In the genomic region with DNA sequence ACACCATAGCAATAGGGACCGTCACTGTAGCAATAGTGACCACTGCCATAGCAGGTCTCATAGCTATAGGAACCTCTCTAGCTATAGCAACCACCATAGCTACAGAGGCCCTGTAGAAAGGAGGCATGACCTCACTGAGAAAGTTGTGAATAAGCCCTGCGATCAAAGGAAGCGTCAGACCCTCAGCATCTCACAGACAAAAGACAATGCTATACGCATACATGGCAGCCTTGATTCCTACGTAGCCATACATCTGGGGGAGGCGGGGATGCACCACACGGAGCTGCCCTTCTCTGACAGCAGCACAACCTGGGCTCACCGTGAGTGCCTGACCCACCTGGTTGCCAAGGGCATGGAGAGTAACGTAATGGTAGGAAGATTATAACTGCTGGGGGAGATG, we compare ENCODE assay signal across 3 cellular contexts.
"Had no signal": no experiment of that assay in that cellular context is flagged by ENCODE, and none has a peak within 500 bp of the region (broad histone marks: within the 10 kb centered on the region; RNA-seq: fewer than 3 reads in every experiment).

No MANE protein-coding gene starts in this region.

- ATAC-seq: GM12878 had no signal

- DNase-seq: GDM1, GF-D8 had no signal

- H3K4me3 ChIP-seq: GM12878 had no signal
